Comparison of ENCODE assay signal across 20 cellular contexts in the genomic region with DNA sequence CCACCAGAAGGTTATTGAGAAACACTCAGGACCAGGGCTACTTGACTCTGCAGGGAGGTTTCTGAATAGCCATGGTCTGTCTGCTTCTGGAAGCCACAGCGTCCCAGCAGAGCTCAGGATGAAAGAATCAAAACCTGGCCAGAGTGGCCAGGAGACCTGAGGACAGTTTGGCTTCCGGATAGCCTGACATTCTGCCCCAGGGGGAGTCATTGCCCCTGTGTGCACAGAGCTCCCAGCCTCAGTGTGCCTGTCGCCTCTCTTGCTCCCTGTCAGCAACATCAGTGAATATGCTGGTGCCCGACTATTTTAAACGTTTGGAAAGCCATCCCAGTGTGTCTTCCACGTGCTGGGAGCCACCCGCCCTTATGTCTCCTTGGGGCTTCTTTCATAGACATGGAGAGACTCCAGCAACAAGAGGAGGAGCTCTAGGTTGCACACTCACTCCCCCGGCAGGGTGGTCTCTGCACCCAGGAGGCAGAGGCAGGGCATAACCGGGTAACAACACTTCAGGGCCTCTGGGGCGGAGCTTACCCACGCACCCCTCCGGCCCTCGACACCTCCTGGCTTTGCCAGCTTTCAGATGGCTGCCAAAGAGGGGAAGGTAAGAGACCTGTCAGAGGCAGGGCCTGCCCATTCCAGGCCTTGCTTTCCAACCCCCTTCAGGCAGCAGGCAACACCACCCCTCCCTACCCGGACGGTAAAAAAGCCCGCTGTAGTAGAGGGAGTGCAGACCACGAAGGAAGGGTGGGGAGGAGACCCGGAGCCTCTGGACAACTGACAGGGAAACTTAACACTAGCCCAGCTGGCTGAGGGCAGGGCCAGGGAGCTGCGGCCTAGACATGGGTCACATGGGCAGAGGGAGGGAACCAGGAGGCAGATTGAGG. TPM values are rescaled to one million over a fixed set of nuclear protein-coding genes. Genes with fewer than 3 reads are reported as not detected.
A peak's percentile ranks its signal among the peaks of the same experiment; 100 is the strongest.
DNase-seq lines count a peak whose midpoint lies in the region; ATAC-seq, FAIRE-seq and TF ChIP-seq lines count a peak whose summit lies in the region.
"Had no signal": no experiment of that assay in that cellular context is flagged by ENCODE, and none has a peak within 500 bp of the region (broad histone marks: within the 10 kb centered on the region; RNA-seq: fewer than 3 reads in every experiment).

No MANE protein-coding gene starts in this region.

- in situ Hi-C loops in HepG2 (cut with HindIII; ENCODE audit: extremely low pct_ligation_motif_present, low pct_unique_long_range_greater_than_20kb): no loop called here

- H3K9ac ChIP-seq in HepG2 (ENCODE audit: insufficient read depth, low read depth, low read length): no peak overlapping the region

- H3K4me1 ChIP-seq in HepG2 (ENCODE audit: insufficient read depth, low read length): peaks cover 52% of the 10 kb centered on the region
- no peaks in the 10 kb centered on the region for H3K4me1 ChIP-seq in tibial artery
- H3K4me1 ChIP-seq in gastroesophageal sphincter: no peaks in the 10 kb centered on the region

- POLR2A ChIA-PET in HepG2 (lab: Yijun Ruan, JAX): interaction anchor here (1.2 to 1.3 kb wide), 2 partner anchors 13 to 29 kb away, joined by 3 to 4 read pairs; no protein-coding TSS in a partner anchor

- TF ChIP-seq POLR2A in HepG2 (IDR thresholded peaks at IDR 0.05; ENCODE audit: insufficient read depth in 1 of 2, low read depth in 2 of 2, low read length in 2 of 2) (no peak), gastroesophageal sphincter (IDR thresholded peaks at IDR 0.05) (no peak)

- no peaks in the 10 kb centered on the region for H4K20me1 ChIP-seq in HepG2 (ENCODE audit: insufficient read depth, low read length)

- TF ChIP-seq CTCF in HepG2 (CRISPR knock-in tag; IDR thresholded peaks at IDR 0.05): no peak
- TF ChIP-seq CTCF in tibial artery (IDR thresholded peaks at IDR 0.05): no peak
- TF ChIP-seq CTCF in gastroesophageal sphincter (IDR thresholded peaks at IDR 0.05): no peak

- intact Hi-C loops in HepG2 (cut with micrococcal nuclease; ENCODE audit: unreplicated experiment) (no loop called here), tibial artery (cut with DNase I; ENCODE audit: low total_unique reads) (no loop called here)

- TF ChIP-seq EP300 in HepG2 (IDR thresholded peaks at IDR 0.05; ENCODE audit: low read depth in 2 of 2, low read length in 2 of 2) (no peak), HepG2 (CRISPR knock-in tag; IDR thresholded peaks at IDR 0.05; ENCODE audit: borderline replicate concordance) (no peak), gastroesophageal sphincter (IDR thresholded peaks at IDR 0.05) (no peak)

- no peak overlapping the region for H2AFZ ChIP-seq in HepG2 (ENCODE audit: low read length)

- H3K36me3 ChIP-seq in HepG2 (replicated peaks in 1 of 2; ENCODE audit: control insufficient read depth in 1 of 2, insufficient read depth in 2 of 2, low read length in 2 of 2): no peaks in the 10 kb centered on the region
- no peaks in the 10 kb centered on the region for H3K36me3 ChIP-seq in tibial artery
- H3K36me3 ChIP-seq in gastroesophageal sphincter: no peaks in the 10 kb centered on the region
- H3K36me3 ChIP-seq: ovary had no signal

- H3K9me3 ChIP-seq in HepG2 (ENCODE audit: low read length): peaks cover 4% of the 10 kb centered on the region; the same call in 1 of the 2 replicates
- peaks cover 0 to 15% (median 13%) of the 10 kb centered on the region in 3 donors for H3K9me3 ChIP-seq in tibial artery
- peaks cover 0 to 28% (median 0%) of the 10 kb centered on the region in 3 donors for H3K9me3 ChIP-seq in gastroesophageal sphincter
- H3K9me3 ChIP-seq: ovary had no signal

- no peak for TF ChIP-seq RAD21 in HepG2 (CRISPR knock-in tag; IDR thresholded peaks at IDR 0.05)

- ATAC-seq in HepG2: no peak
- no peak for ATAC-seq in HG02840 (IDR thresholded peaks at IDR 0.05; ENCODE audit: low FRiP score, unreplicated experiment)
- no peak for ATAC-seq in gastroesophageal sphincter
- ATAC-seq: CD8-positive, alpha-beta T cell had no signal

- FAIRE-seq in HepG2 (lab: Jason Lieb, UNC): no peak
- FAIRE-seq: frontal cortex, GM12892 had no signal

- H3K4me2 ChIP-seq in HepG2 (ENCODE audit: low read depth, low read length): no peak overlapping the region; the same call in 1 of the 2 replicates

- CTCF ChIA-PET in HepG2 (lab: Yijun Ruan, JAX; ENCODE audit: low intra/inter-chr PET ratio, low total read pairs): no interaction called here

- H3K79me2 ChIP-seq in HepG2 (ENCODE audit: insufficient read depth, low read length): no peaks in the 10 kb centered on the region

- BruUV-seq in HepG2 (replicated peaks; lab: Mats Ljungman, UMichigan): no TSS peak

- H3K27ac ChIP-seq in HepG2 (ENCODE audit: extremely low read length, insufficient read depth, low read length) (no peak overlapping the region), tibial artery (no peak overlapping the region), gastroesophageal sphincter (no peak overlapping the region)
- H3K27ac ChIP-seq: HL-60, ovary had no signal

- 68% methylated on average over 19 of the region's 19 CpGs for WGBS in HepG2 (ENCODE audit: low lambda C conversion rate)
- WGBS in gastroesophageal sphincter (ENCODE audit: low coverage in 1 of 2), 2 donors: 29% methylated on average over 3 of the region's 19 CpGs; no CpG with 5 or more reads in 1 of the 2 donors

- H3K4me3 ChIP-seq in HepG2 (replicated peaks in 1 of 3; ENCODE audit: insufficient read depth in 1 of 3, low read depth in 2 of 3, low read length in 3 of 3) (no peak overlapping the region), tibial artery (no peak overlapping the region), gastroesophageal sphincter (no peak overlapping the region)
- H3K4me3 ChIP-seq: ovary had no signal

- DNase-seq in activated CD8-positive, alpha-beta memory T cell treated with anti-CD3 and anti-CD28 coated beads, Interleukin-2, amount 50 U/mL, for 48 hours: peak; percentile 18
- no peak for DNase-seq in activated CD8-positive, alpha-beta memory T cell treated with anti-CD3 and anti-CD28 coated beads, Interleukin-2, amount 50 U/mL, for 4 hours
- DNase-seq in NCI-H82 treated with DMSO at 0.1 percent for 48 hours (lab: John Stamatoyannopoulos, UW; ENCODE audit: unreplicated experiment) (peak; percentile 22), HepG2 (ENCODE audit: low spot score) (no peak), tibial artery (peak; percentile 33 to 58), NCI-H2029 treated with DMSO at 0.1 percent for 48 hours (lab: John Stamatoyannopoulos, UW) (no peak)
- DNase-seq: activated CD4-positive, alpha-beta T cell treated with anti-CD3 and anti-CD28 coated beads for 48 hours; CD8-positive, alpha-beta T cell; immature natural killer cell; NCI-H2029; ovary; stimulated activated CD4-positive, alpha-beta T cell treated with anti-CD3 and anti-CD28 coated beads, Interleukin-12 subunit alpha, Interleukin-12 subunit beta, amount 100 ng/mL, for 4 hours; T-helper 2 cell had no signal

- H3K27me3 ChIP-seq in HepG2 (ENCODE audit: control insufficient read depth in 1 of 2, insufficient read depth in 2 of 2, low read length in 2 of 2): peaks cover 1 to 6% of the 10 kb centered on the region in 2 experiments; a peak in 3 of 5 replicates
- peaks cover 0 to 9% of the 10 kb centered on the region in 2 donors for H3K27me3 ChIP-seq in tibial artery
- H3K27me3 ChIP-seq in gastroesophageal sphincter: peaks cover 32% of the 10 kb centered on the region
- H3K27me3 ChIP-seq: ovary had no signal

RNA-seq across cellular contexts. Expression of a gene that starts 19.0 kb away (rescaled TPM):
- total RNA-seq in HepG2 (2016; rRNA removed; fragmentation: Illumina TruSeq; extraction: Trizol): 9.5 and 18.8 TPM in 2 replicates
- 3.7 and 5.6 TPM in 2 replicates for total RNA-seq in HepG2 (2016; cell fraction: cytosol; rRNA removed; fragmentation: Illumina TruSeq; extraction: Trizol; ENCODE audit: low read depth)
- total RNA-seq in HepG2 (2016; cell fraction: insoluble cytoplasmic fraction; rRNA removed; fragmentation: Illumina TruSeq; extraction: Trizol): 10.4 and 17.8 TPM in 2 replicates
- total RNA-seq in HepG2 (2016; cell fraction: membrane; rRNA removed; fragmentation: Illumina TruSeq; extraction: Trizol): 7.4 and 8.0 TPM in 2 replicates
- 17.0 and 17.6 TPM in 2 replicates for total RNA-seq in HepG2 (2016; cell fraction: nucleus; rRNA removed; fragmentation: Illumina TruSeq; extraction: Trizol)
- 3.7 and 6.0 TPM in 2 replicates for polyA plus RNA-seq in HepG2 (2011; rRNA removed)
- 4.4 and 5.0 TPM in 2 replicates for polyA plus RNA-seq in HepG2 (2011; cell fraction: cytosol; rRNA removed)
- 10.3 and 12.4 TPM in 2 replicates for polyA plus RNA-seq in HepG2 (2011; cell fraction: nucleus; rRNA removed)
- polyA plus RNA-seq in HepG2 (2012): 0.66 and 5.8 TPM in 2 replicates
- 2.3 and 2.8 TPM in 2 replicates for polyA plus RNA-seq in HepG2 (2016; cell fraction: cytosol; fragmentation: Illumina TruSeq; extraction: Trizol; ENCODE audit: low read depth)
- 7.2 and 9.0 TPM in 2 replicates for polyA plus RNA-seq in HepG2 (2016; cell fraction: insoluble cytoplasmic fraction; fragmentation: Illumina TruSeq; extraction: Trizol; ENCODE audit: low read depth)
- 3.9 and 4.9 TPM in 2 replicates for polyA plus RNA-seq in HepG2 (2016; cell fraction: membrane; fragmentation: Illumina TruSeq; extraction: Trizol; ENCODE audit: low read depth)
- polyA plus RNA-seq in HepG2 (2016; cell fraction: nucleus; fragmentation: Illumina TruSeq; extraction: Trizol; ENCODE audit: insufficient read depth, low read depth): 27.1 and 27.7 TPM in 2 replicates
- polyA minus RNA-seq in HepG2 (2011; rRNA and poly(A)+ RNA removed; ENCODE audit: low replicate concordance): 1.2 and 11.3 TPM in 2 replicates
- 7.0 and 7.2 TPM in 2 replicates for polyA minus RNA-seq in HepG2 (2011; cell fraction: cytosol; rRNA and poly(A)+ RNA removed)
- 5.8 and 7.1 TPM in 2 replicates for polyA minus RNA-seq in HepG2 (2011; cell fraction: nucleus; rRNA and poly(A)+ RNA removed)
- total RNA-seq in gastroesophageal sphincter: 10 to 100 TPM in 1 of 4 donors, not detected in 3; 11.3 TPM
- total RNA-seq: A673; CD8-positive, alpha-beta T cell; G401 had no signal

RNA-seq across cellular contexts. Expression of a gene that starts 29.7 kb away (rescaled TPM):
- 0.15 and 0.52 TPM in 2 replicates for total RNA-seq in HepG2 (2016; rRNA removed; fragmentation: Illumina TruSeq; extraction: Trizol)
- total RNA-seq in HepG2 (2016; cell fraction: cytosol; rRNA removed; fragmentation: Illumina TruSeq; extraction: Trizol; ENCODE audit: low read depth): not detected in 2 replicates
- 0.22 TPM in 1 of 2 replicates, not detected in the other for total RNA-seq in HepG2 (2016; cell fraction: insoluble cytoplasmic fraction; rRNA removed; fragmentation: Illumina TruSeq; extraction: Trizol)
- not detected in 2 replicates for total RNA-seq in HepG2 (2016; cell fraction: membrane; rRNA removed; fragmentation: Illumina TruSeq; extraction: Trizol)
- total RNA-seq in HepG2 (2016; cell fraction: nucleus; rRNA removed; fragmentation: Illumina TruSeq; extraction: Trizol): 0.40 TPM in 1 of 2 replicates, not detected in the other
- polyA plus RNA-seq in HepG2 (2011; rRNA removed): 0.05 and 0.60 TPM in 2 replicates
- 0.17 and 0.21 TPM in 2 replicates for polyA plus RNA-seq in HepG2 (2011; cell fraction: cytosol; rRNA removed)
- 1.4 and 1.6 TPM in 2 replicates for polyA plus RNA-seq in HepG2 (2011; cell fraction: nucleus; rRNA removed)
- 0.60 and 0.83 TPM in 2 replicates for polyA plus RNA-seq in HepG2 (2012)
- polyA plus RNA-seq in HepG2 (2016; cell fraction: cytosol; fragmentation: Illumina TruSeq; extraction: Trizol; ENCODE audit: low read depth): not detected in 2 replicates
- polyA plus RNA-seq in HepG2 (2016; cell fraction: insoluble cytoplasmic fraction; fragmentation: Illumina TruSeq; extraction: Trizol; ENCODE audit: low read depth): not detected in 2 replicates
- not detected in 2 replicates for polyA plus RNA-seq in HepG2 (2016; cell fraction: membrane; fragmentation: Illumina TruSeq; extraction: Trizol; ENCODE audit: low read depth)
- polyA plus RNA-seq in HepG2 (2016; cell fraction: nucleus; fragmentation: Illumina TruSeq; extraction: Trizol; ENCODE audit: insufficient read depth, low read depth): 0.67 and 1.00 TPM in 2 replicates
- polyA minus RNA-seq in HepG2 (2011; rRNA and poly(A)+ RNA removed; ENCODE audit: low replicate concordance): 0.70 TPM in 1 of 2 replicates, not detected in the other
- not detected in 2 replicates for polyA minus RNA-seq in HepG2 (2011; cell fraction: cytosol; rRNA and poly(A)+ RNA removed)
- 2.7 and 3.2 TPM in 2 replicates for polyA minus RNA-seq in HepG2 (2011; cell fraction: nucleus; rRNA and poly(A)+ RNA removed)
- total RNA-seq in gastroesophageal sphincter: not detected
- total RNA-seq: A673; CD8-positive, alpha-beta T cell; G401 had no signal

Comparison
In these comparisons a context has a peak if more than half of its experiments do, and no peak if none do; other contexts are left out.
1. DNase-seq: peak in activated CD8-positive, alpha-beta memory T cell treated with anti-CD3 and anti-CD28 coated beads, Interleukin-2, amount 50 U/mL, for 48 hours (single experiment), NCI-H82 treated with DMSO at 0.1 percent for 48 hours (single experiment) and tibial artery (2 of 2); none in activated CD8-positive, alpha-beta memory T cell treated with anti-CD3 and anti-CD28 coated beads, Interleukin-2, amount 50 U/mL, for 4 hours (single experiment), HepG2 (single experiment) and NCI-H2029 treated with DMSO at 0.1 percent for 48 hours (single experiment).